14 cellular contexts compared by ENCODE assay signal in the genomic region with DNA sequence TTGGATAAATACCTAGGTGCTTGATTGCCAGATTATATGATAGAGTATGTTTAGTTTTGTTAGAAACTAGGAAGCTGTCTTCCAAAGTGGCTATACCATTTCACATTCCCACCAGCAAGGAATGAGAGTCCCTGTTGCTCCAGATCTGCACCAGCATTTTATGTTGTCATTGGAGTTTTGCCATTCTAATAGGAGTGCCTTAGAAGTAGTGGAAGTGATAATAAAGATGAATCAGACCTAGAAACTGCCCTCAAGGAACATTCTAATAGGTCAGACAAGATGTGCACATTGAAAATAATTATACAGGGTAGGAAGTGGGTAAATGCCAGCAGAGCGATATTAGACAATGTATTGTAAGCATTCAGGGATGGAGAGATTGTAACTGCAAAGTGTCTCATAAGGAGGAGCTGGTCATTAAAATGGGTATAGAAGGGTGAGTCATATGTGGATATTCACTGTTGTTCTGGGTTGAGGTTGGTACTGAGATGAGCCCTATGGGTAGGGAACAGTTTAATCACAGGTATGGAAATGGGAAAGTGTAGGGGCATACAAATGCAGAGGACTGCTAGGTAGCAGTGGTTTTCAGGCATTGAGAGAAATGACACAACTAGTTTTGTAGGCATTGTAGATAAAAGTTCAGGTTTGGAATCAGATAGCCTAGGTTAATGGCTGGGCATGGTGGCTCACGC.
DNase-seq lines count a peak whose midpoint lies in the region; ATAC-seq and TF ChIP-seq lines count a peak whose summit lies in the region.
"Had no signal": no experiment of that assay in that cellular context is flagged by ENCODE, and none has a peak within 500 bp of the region (broad histone marks: within the 10 kb centered on the region; RNA-seq: fewer than 3 reads in every experiment).

No MANE protein-coding gene starts in this region.

- H3K4me1 ChIP-seq in GM23248 (ENCODE audit: insufficient read depth) (peaks cover 13% of the 10 kb centered on the region), adrenal gland (replicated peaks in 1 of 2) (no peaks in the 10 kb centered on the region)
- H3K4me1 ChIP-seq: vagina had no signal

- H3K36me3 ChIP-seq in GM23248 (ENCODE audit: low read depth) (peaks cover 9% of the 10 kb centered on the region; the same call in 1 of the 2 replicates), adrenal gland (replicated peaks in 1 of 2) (no peaks in the 10 kb centered on the region)
- H3K36me3 ChIP-seq: vagina had no signal

- H3K9me2 ChIP-seq in GM23248 (ENCODE audit: insufficient read depth) = no peaks in the 10 kb centered on the region

- H2AFZ ChIP-seq in GM23248 = no peak overlapping the region

- in situ Hi-C loops in GM23248 (cut with MboI) = no loop called here

- no peak overlapping the region for H3K4me2 ChIP-seq in GM23248 (ENCODE audit: unreplicated experiment)

- H3K27ac ChIP-seq in GM23248 = no peak overlapping the region
- no peak overlapping the region for H3K27ac ChIP-seq in adrenal gland
- H3K27ac ChIP-seq: vagina had no signal

- H3K9me3 ChIP-seq in GM23248 (ENCODE audit: low read depth) (no peaks in the 10 kb centered on the region), adrenal gland (replicated peaks in 1 of 3) (no peaks in the 10 kb centered on the region)
- H3K9me3 ChIP-seq: vagina had no signal

- no peak for TF ChIP-seq CTCF in adrenal gland (IDR thresholded peaks at IDR 0.05)

- intact Hi-C loops in adrenal gland (cut with DNase I) = no loop called here

- H3K79me2 ChIP-seq in GM23248 (ENCODE audit: insufficient read depth) = no peaks in the 10 kb centered on the region; the same call in 1 of the 2 replicates

- TF ChIP-seq POLR2A in adrenal gland (IDR thresholded peaks at IDR 0.05) = no peak

- H3K27me3 ChIP-seq in GM23248 (replicated peaks; ENCODE audit: insufficient read depth) (no peaks in the 10 kb centered on the region), adrenal gland (no peaks in the 10 kb centered on the region)
- H3K27me3 ChIP-seq: vagina had no signal

- H3F3A ChIP-seq in GM23248 (ENCODE audit: insufficient read depth) = peaks cover 14% of the 10 kb centered on the region

- 85 to 88% methylated on average over 2 of the region's 2 CpGs for WGBS in GM23248 (ENCODE audit: low coverage in 1 of 2, low lambda C conversion rate in 2 of 2, missing lambda C conversion rate in 2 of 2), 2 experiments
- WGBS in adrenal gland, 4 donors = 94 to 100% (median 96%) methylated on average over 2 of the region's 2 CpGs

- H3K4me3 ChIP-seq in GM23248 (no peak overlapping the region), adrenal gland (no peak overlapping the region)
- H3K4me3 ChIP-seq: vagina had no signal

- no peak overlapping the region for H3K9ac ChIP-seq in GM23248

- no peak for ATAC-seq in activated CD4-positive, CD25-positive, alpha-beta regulatory T cell treated with anti-CD3 and anti-CD28 coated beads, Interleukin-2, amount 50 U/mL, for 24 hours
- ATAC-seq: esophagus mucosa had no signal

- no peaks in the 10 kb centered on the region; the same call in 1 of the 2 replicates for H4K20me1 ChIP-seq in GM23248 (ENCODE audit: insufficient read depth)

- DNase-seq in A172 (ENCODE audit: low spot score) (peak; percentile 62), GM23248 (peak; percentile 67), astrocyte of the hippocampus (ENCODE audit: low read depth, low spot score) (peak; percentile 23), foreskin melanocyte (peak; percentile 24), superior temporal gyrus (ENCODE audit: extremely low spot score) (no peak), NCI-H1417 treated with DMSO at 0.1 percent for 48 hours (lab: John Stamatoyannopoulos, UW) (no peak), adrenal gland (no peak)
- DNase-seq: activated effector memory CD4-positive, alpha-beta T cell treated with Interleukin-2 at 50 U/mL for 16 hours; cerebellar nuclear complex; DND-41; stimulated activated CD4-positive, alpha-beta T cell treated with anti-CD3 and anti-CD28 coated beads, Interleukin-2, amount 100 ng/mL, for 48 hours had no signal

Comparison
In these comparisons a context has a peak if more than half of its experiments do, and no peak if none do; other contexts are left out.
1. DNase-seq: peak in A172 (single experiment), GM23248 (single experiment), astrocyte of the hippocampus (single experiment) and foreskin melanocyte (single experiment); none in superior temporal gyrus (single experiment), NCI-H1417 treated with DMSO at 0.1 percent for 48 hours (single experiment) and adrenal gland (0 of 7).